Comparison of ENCODE assay signal across 1 cellular context in the genomic region with DNA sequence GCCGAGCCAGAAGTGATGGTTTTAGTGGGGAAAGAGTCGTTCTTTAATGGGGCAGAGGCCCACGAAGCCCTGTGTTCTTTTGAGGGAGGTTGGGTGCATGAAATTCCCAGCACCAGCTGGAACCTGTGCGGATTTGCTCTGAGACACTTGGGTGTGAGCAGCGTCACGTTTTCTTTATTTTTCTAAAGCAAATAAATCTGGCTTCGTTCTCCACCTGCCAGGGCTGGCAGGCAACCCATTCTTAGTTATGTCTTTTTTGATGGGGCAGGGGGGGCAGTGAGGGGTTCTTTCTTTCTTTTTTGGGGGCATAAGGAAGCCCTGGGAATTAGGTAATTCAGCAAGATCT.
TF ChIP-seq lines count a peak whose summit lies in the region.

No MANE protein-coding gene starts in this region.

TF ChIP-seq in SK-N-SH, 30 proteins besides CTCF, POLR2A, EP300 and RAD21 (continued from another document):
- TF ChIP-seq MEF2A (IDR thresholded peaks at IDR 0.05; ENCODE audit: borderline replicate concordance, low read depth): no peak
- TF ChIP-seq FOSL2 (IDR thresholded peaks at IDR 0.05; ENCODE audit: borderline replicate concordance, low read depth): no peak
- TF ChIP-seq, protein P1, sequence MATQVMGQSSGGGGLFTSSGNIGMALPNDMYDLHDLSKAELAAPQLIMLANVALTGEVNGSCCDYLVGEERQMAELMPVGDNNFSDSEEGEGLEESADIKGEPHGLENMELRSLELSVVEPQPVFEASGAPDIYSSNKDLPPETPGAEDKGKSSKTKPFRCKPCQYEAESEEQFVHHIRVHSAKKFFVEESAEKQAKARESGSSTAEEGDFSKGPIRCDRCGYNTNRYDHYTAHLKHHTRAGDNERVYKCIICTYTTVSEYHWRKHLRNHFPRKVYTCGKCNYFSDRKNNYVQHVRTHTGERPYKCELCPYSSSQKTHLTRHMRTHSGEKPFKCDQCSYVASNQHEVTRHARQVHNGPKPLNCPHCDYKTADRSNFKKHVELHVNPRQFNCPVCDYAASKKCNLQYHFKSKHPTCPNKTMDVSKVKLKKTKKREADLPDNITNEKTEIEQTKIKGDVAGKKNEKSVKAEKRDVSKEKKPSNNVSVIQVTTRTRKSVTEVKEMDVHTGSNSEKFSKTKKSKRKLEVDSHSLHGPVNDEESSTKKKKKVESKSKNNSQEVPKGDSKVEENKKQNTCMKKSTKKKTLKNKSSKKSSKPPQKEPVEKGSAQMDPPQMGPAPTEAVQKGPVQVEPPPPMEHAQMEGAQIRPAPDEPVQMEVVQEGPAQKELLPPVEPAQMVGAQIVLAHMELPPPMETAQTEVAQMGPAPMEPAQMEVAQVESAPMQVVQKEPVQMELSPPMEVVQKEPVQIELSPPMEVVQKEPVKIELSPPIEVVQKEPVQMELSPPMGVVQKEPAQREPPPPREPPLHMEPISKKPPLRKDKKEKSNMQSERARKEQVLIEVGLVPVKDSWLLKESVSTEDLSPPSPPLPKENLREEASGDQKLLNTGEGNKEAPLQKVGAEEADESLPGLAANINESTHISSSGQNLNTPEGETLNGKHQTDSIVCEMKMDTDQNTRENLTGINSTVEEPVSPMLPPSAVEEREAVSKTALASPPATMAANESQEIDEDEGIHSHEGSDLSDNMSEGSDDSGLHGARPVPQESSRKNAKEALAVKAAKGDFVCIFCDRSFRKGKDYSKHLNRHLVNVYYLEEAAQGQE (IDR thresholded peaks at IDR 0.05; ENCODE audit: low read depth, low read length): no peak
- TF ChIP-seq, protein P2, sequence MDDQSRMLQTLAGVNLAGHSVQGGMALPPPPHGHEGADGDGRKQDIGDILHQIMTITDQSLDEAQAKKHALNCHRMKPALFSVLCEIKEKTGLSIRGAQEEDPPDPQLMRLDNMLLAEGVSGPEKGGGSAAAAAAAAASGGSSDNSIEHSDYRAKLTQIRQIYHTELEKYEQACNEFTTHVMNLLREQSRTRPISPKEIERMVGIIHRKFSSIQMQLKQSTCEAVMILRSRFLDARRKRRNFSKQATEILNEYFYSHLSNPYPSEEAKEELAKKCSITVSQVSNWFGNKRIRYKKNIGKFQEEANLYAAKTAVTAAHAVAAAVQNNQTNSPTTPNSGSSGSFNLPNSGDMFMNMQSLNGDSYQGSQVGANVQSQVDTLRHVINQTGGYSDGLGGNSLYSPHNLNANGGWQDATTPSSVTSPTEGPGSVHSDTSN (IDR thresholded peaks at IDR 0.05): no peak
- TF ChIP-seq MXI1 (IDR thresholded peaks at IDR 0.05; ENCODE audit: low read depth, low read length): no peak
- TF ChIP-seq, protein P3, sequence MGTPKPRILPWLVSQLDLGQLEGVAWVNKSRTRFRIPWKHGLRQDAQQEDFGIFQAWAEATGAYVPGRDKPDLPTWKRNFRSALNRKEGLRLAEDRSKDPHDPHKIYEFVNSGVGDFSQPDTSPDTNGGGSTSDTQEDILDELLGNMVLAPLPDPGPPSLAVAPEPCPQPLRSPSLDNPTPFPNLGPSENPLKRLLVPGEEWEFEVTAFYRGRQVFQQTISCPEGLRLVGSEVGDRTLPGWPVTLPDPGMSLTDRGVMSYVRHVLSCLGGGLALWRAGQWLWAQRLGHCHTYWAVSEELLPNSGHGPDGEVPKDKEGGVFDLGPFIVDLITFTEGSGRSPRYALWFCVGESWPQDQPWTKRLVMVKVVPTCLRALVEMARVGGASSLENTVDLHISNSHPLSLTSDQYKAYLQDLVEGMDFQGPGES (IDR thresholded peaks at IDR 0.05; ENCODE audit: low read depth, low read length): no peak
- no peak for TF ChIP-seq ELF1 (IDR thresholded peaks at IDR 0.05)
- TF ChIP-seq, protein P4, sequence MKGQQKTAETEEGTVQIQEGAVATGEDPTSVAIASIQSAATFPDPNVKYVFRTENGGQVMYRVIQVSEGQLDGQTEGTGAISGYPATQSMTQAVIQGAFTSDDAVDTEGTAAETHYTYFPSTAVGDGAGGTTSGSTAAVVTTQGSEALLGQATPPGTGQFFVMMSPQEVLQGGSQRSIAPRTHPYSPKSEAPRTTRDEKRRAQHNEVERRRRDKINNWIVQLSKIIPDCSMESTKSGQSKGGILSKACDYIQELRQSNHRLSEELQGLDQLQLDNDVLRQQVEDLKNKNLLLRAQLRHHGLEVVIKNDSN (IDR thresholded peaks at IDR 0.05; ENCODE audit: borderline replicate concordance, low read depth): no peak
